In the genomic region with DNA sequence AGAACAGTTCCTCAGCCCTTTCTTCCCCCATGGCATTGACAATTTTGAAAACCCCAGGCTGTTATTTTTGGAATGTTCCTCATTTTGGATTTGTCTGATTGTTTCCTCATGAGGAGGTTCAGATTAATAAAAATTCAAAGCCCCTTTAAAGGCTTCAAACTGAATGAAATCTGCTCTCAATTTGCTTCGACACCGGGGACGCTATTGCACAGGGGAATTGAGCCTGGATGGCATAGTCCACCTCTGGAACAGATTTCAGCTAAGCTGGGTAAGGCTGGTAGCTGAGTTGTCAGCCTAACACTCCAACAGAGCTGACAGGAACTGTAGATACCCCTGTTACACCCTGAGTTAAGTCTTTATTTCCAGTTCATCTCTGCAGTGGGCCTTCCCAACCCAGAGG, we compare ENCODE assay signal across 22 cellular contexts.
"Had no signal": no experiment of that assay in that cellular context is flagged by ENCODE, and none has a peak within 500 bp of the region (broad histone marks: within the 10 kb centered on the region; RNA-seq: fewer than 3 reads in every experiment).

No MANE protein-coding gene starts in this region.

- H3K27ac Mint-ChIP-seq: activated B cell treated with CpG ODN at 0.5 μM for 24 hours; activated CD4-positive, alpha-beta T cell treated with anti-CD3 and anti-CD28 coated beads, Interleukin-2, amount 10 ng/mL, durations not matched to agents 24 days and 14 days; activated CD8-positive, alpha-beta memory T cell treated with anti-CD3 and anti-CD28 coated beads, Interleukin-2, amount 10 ng/mL, durations not matched to agents 7 days and 5 days; activated naive CD4-positive, alpha-beta T cell treated with anti-CD3 and anti-CD28 coated beads, Interleukin-2, amount 50 U/mL, for 24 hours; activated T-cell treated with anti-CD3 and anti-CD28 coated beads, Interleukin-2, amount 50 U/mL, for 24 hours; activated T-helper 1 cell treated with anti-CD3 and anti-CD28 coated beads, Interleukin-12 subunit alpha, Interleukin-12 subunit beta, Interleukin-2, Interleukin-4 antibody, amounts not matched to agents 30 ng/mL and 10 ng/mL and 1 ng/mL, durations not matched to agents 14 hours and 24 hours and 36 hours; T-helper 1 cell treated with Interleukin-12 subunit alpha and Interleukin-12 subunit beta and Interleukin-4 antibody, amounts not matched to agents 30 μg/mL and 1 μg/mL, for 36 hours had no signal

- H3K9me3 ChIP-seq: breast epithelium, SJSA1 had no signal

- H3K4me1 Mint-ChIP-seq: activated CD4-positive, alpha-beta T cell treated with anti-CD3 and anti-CD28 coated beads, Interleukin-2, amount 10 ng/mL, durations not matched to agents 24 days and 14 days; activated CD8-positive, alpha-beta memory T cell treated with anti-CD3 and anti-CD28 coated beads, Interleukin-2, amount 10 ng/mL, durations not matched to agents 7 days and 5 days; activated naive CD4-positive, alpha-beta T cell treated with anti-CD3 and anti-CD28 coated beads, Interleukin-2, amount 50 U/mL, for 24 hours had no signal

- H3K27ac ChIP-seq: breast epithelium, SJSA1 had no signal

- H3K9me3 Mint-ChIP-seq: activated B cell treated with CpG ODN at 0.5 μM for 24 hours; activated CD4-positive, alpha-beta T cell treated with anti-CD3 and anti-CD28 coated beads, Interleukin-2, amount 10 ng/mL, durations not matched to agents 24 days and 14 days; activated naive CD4-positive, alpha-beta T cell treated with anti-CD3 and anti-CD28 coated beads, Interleukin-2, amount 50 U/mL, for 24 hours; activated T-cell treated with anti-CD3 and anti-CD28 coated beads, Interleukin-2, amount 50 U/mL, for 24 hours; activated T-helper 1 cell treated with anti-CD3 and anti-CD28 coated beads, Interleukin-12 subunit alpha, Interleukin-12 subunit beta, Interleukin-2, Interleukin-4 antibody, amounts not matched to agents 30 ng/mL and 10 ng/mL and 1 ng/mL, durations not matched to agents 14 hours and 24 hours and 36 hours; T-helper 1 cell treated with Interleukin-12 subunit alpha and Interleukin-12 subunit beta and Interleukin-4 antibody, amounts not matched to agents 30 μg/mL and 1 μg/mL, for 36 hours had no signal

- H3K27me3 Mint-ChIP-seq: activated CD8-positive, alpha-beta memory T cell treated with anti-CD3 and anti-CD28 coated beads, Interleukin-2, amount 10 ng/mL, durations not matched to agents 7 days and 5 days had no signal

- H3K4me3 ChIP-seq: breast epithelium, SJSA1 had no signal

- ATAC-seq: activated CD8-positive, alpha-beta memory T cell treated with anti-CD3 and anti-CD28 coated beads, Interleukin-2, amount 10 ng/mL, durations not matched to agents 7 days and 5 days had no signal

- H3K4me1 ChIP-seq: breast epithelium, SJSA1 had no signal

- H3K36me3 ChIP-seq: breast epithelium, SJSA1 had no signal

- H3K27me3 ChIP-seq: breast epithelium, SJSA1 had no signal

- DNase-seq: activated B cell treated with CpG ODN at 0.5 μM for 24 hours; activated CD4-positive, alpha-beta T cell treated with anti-CD3 and anti-CD28 coated beads for 1 hour; activated CD4-positive, alpha-beta T cell treated with anti-CD3 and anti-CD28 coated beads, Interleukin-2, amount 10 ng/mL, durations not matched to agents 24 days and 14 days; activated CD4-positive, alpha-beta T cell treated with anti-CD3 and anti-CD28 coated beads, Interleukin-2, amount 50 U/mL, for 48 hours; activated CD8-positive, alpha-beta memory T cell treated with anti-CD3 and anti-CD28 coated beads, Interleukin-2, amount 10 ng/mL, durations not matched to agents 7 days and 5 days; activated effector memory CD4-positive, alpha-beta T cell treated with Interleukin-2 at 50 U/mL for 16 hours; activated naive CD4-positive, alpha-beta T cell; activated T-cell treated with anti-CD3 and anti-CD28 coated beads, Interleukin-2, amount 50 U/mL, for 24 hours; aorta; caudate nucleus; NCI-H1105 treated with DMSO at 0.1 percent for 48 hours; NCI-H1436 treated with DMSO at 0.1 percent for 48 hours; NCI-H187; NCI-H524; NCI-H748 treated with DMSO at 0.1 percent for 48 hours; NK-92 treated with Interleukin-12 subunit alpha and Interleukin-12 subunit beta, amount 100 ng/mL, for 24 hours; SHP77 had no signal

- H3K36me3 Mint-ChIP-seq: activated CD8-positive, alpha-beta memory T cell treated with anti-CD3 and anti-CD28 coated beads, Interleukin-2, amount 10 ng/mL, durations not matched to agents 7 days and 5 days; activated naive CD4-positive, alpha-beta T cell treated with anti-CD3 and anti-CD28 coated beads, Interleukin-2, amount 50 U/mL, for 24 hours had no signal

- H3K4me3 Mint-ChIP-seq: activated B cell treated with CpG ODN at 0.5 μM for 24 hours; activated CD4-positive, alpha-beta T cell treated with anti-CD3 and anti-CD28 coated beads, Interleukin-2, amount 10 ng/mL, durations not matched to agents 24 days and 14 days; activated CD8-positive, alpha-beta memory T cell treated with anti-CD3 and anti-CD28 coated beads, Interleukin-2, amount 10 ng/mL, durations not matched to agents 7 days and 5 days; activated naive CD4-positive, alpha-beta T cell treated with anti-CD3 and anti-CD28 coated beads, Interleukin-2, amount 50 U/mL, for 24 hours; activated T-cell treated with anti-CD3 and anti-CD28 coated beads, Interleukin-2, amount 50 U/mL, for 24 hours; activated T-helper 1 cell treated with anti-CD3 and anti-CD28 coated beads, Interleukin-12 subunit alpha, Interleukin-12 subunit beta, Interleukin-2, Interleukin-4 antibody, amounts not matched to agents 30 ng/mL and 10 ng/mL and 1 ng/mL, durations not matched to agents 14 hours and 24 hours and 36 hours; T-helper 1 cell treated with Interleukin-12 subunit alpha and Interleukin-12 subunit beta and Interleukin-4 antibody, amounts not matched to agents 30 μg/mL and 1 μg/mL, for 36 hours had no signal
